8 cellular contexts compared by ENCODE assay signal in the genomic region with DNA sequence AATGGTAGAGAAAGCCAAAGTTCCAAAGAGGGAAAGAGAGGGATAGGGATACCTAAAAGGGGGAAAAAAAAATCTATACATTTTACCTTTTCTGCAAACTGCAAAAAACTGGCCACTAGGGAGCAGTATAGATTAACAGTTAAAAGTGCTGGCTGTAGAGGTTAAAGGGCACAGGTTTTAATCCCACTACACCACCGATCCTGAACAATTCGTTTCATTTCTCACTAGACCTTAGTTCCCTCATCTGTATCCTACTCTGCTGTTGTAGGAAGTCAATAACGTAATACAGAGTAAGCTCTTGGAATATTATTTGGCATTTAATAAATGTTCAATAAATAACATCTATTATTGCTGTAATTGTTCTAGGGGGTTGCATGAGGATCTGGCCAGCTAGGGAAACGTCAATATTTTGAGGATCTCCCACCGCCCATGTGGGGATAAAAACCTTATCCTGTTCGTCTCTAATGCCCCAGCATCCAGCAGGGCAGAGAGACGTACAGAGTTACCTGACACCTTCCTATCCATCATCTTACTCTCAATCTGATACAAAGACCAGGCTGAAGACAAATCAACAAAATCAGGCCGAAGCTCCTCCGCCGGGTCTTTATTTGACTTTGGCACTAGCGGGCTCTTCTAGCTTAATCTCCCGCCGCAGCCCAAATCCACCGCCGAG. TPM values are rescaled to one million over a fixed set of nuclear protein-coding genes. Genes with fewer than 3 reads are reported as not detected.
DNase-seq lines count a peak whose midpoint lies in the region; ATAC-seq and TF ChIP-seq lines count a peak whose summit lies in the region.

No MANE protein-coding gene starts in this region.

- H3K4me1 Mint-ChIP-seq in activated CD8-positive, alpha-beta T cell treated with anti-CD3 and anti-CD28 coated beads, Interleukin-2, amount 10 ng/mL, durations not matched to agents 7 days and 5 days (ENCODE audit: low read depth): peaks cover 14% of the 10 kb centered on the region

- peaks cover 14% of the 10 kb centered on the region for H3K4me1 ChIP-seq in neuron (ENCODE audit: insufficient read depth, low read length)

- no peak overlapping the region for H3K4me3 Mint-ChIP-seq in activated CD8-positive, alpha-beta T cell treated with anti-CD3 and anti-CD28 coated beads, Interleukin-2, amount 10 ng/mL, durations not matched to agents 7 days and 5 days

- H3K27me3 ChIP-seq in neuron (ENCODE audit: insufficient read depth, low read length): no peaks in the 10 kb centered on the region

- no peak overlapping the region for H3K27ac Mint-ChIP-seq in activated CD8-positive, alpha-beta T cell treated with anti-CD3 and anti-CD28 coated beads, Interleukin-2, amount 10 ng/mL, durations not matched to agents 7 days and 5 days

- peak; percentile 12 for ATAC-seq in HG03064 (IDR thresholded peaks at IDR 0.05; ENCODE audit: low read depth, unreplicated experiment)
- ATAC-seq in activated CD8-positive, alpha-beta T cell treated with anti-CD3 and anti-CD28 coated beads, Interleukin-2, amount 10 ng/mL, durations not matched to agents 7 days and 5 days: peak; percentile 19

- peak; percentile 58 for TF ChIP-seq CTCF in GM12865 (IDR thresholded peaks at IDR 0.05; ENCODE audit: insufficient read depth, low read depth, low read length, missing control alignments)

- H3K4me3 ChIP-seq in GM12865 (ENCODE audit: low read depth, low read length) (peak overlapping the region; percentile 73), neuron (ENCODE audit: low read length) (peak overlapping the region; percentile 75)

- CTCF ChIA-PET in activated CD8-positive, alpha-beta T cell treated with anti-CD3 and anti-CD28 coated beads, Interleukin-2, amount 10 ng/mL, durations not matched to agents 7 days and 5 days (lab: Charles Lee): interaction anchor here (0.7 to 5.7 kb wide), 47 partner anchors 9 to 408 kb away, joined by 3 to 105 read pairs (median 5); a partner anchor contains a TSS

- H2AFZ ChIP-seq in neuron (ENCODE audit: low read depth, low read length): peak overlapping the region; percentile 75

- peaks cover 56% of the 10 kb centered on the region for H3K36me3 ChIP-seq in neuron (ENCODE audit: insufficient read depth, low read length)

- POLR2A ChIA-PET in activated CD8-positive, alpha-beta T cell treated with anti-CD3 and anti-CD28 coated beads, Interleukin-2, amount 10 ng/mL, durations not matched to agents 7 days and 5 days (lab: Charles Lee): interaction anchor here (0.7 to 2.7 kb wide), 11 partner anchors 16 to 139 kb away, joined by 3 to 25 read pairs (median 4); a partner anchor contains a TSS

- DNase-seq in AML-193 (lab: John Stamatoyannopoulos, UW) (peak; percentile 56 to 62), GM12865 (ENCODE audit: low read depth) (peak; percentile 69), NCI-H2171 treated with DMSO at 0.1 percent for 48 hours (lab: John Stamatoyannopoulos, UW) (peak; percentile 80), germinal center (ENCODE audit: low spot score) (peak; percentile 68), UCSD-AML1 (lab: John Stamatoyannopoulos, UW; ENCODE audit: unreplicated experiment) (no peak)
- DNase-seq in activated CD8-positive, alpha-beta T cell treated with anti-CD3 and anti-CD28 coated beads, Interleukin-2, amount 10 ng/mL, durations not matched to agents 7 days and 5 days: peak; percentile 63

- peaks cover 38% of the 10 kb centered on the region for H3K36me3 Mint-ChIP-seq in activated CD8-positive, alpha-beta T cell treated with anti-CD3 and anti-CD28 coated beads, Interleukin-2, amount 10 ng/mL, durations not matched to agents 7 days and 5 days (ENCODE audit: low read depth)

- H3K27me3 Mint-ChIP-seq in activated CD8-positive, alpha-beta T cell treated with anti-CD3 and anti-CD28 coated beads, Interleukin-2, amount 10 ng/mL, durations not matched to agents 7 days and 5 days (ENCODE audit: low read depth): no peaks in the 10 kb centered on the region

- H3K9me3 ChIP-seq in neuron (ENCODE audit: low read length): no peaks in the 10 kb centered on the region

- no peaks in the 10 kb centered on the region for H3K9me3 Mint-ChIP-seq in activated CD8-positive, alpha-beta T cell treated with anti-CD3 and anti-CD28 coated beads, Interleukin-2, amount 10 ng/mL, durations not matched to agents 7 days and 5 days (ENCODE audit: insufficient read depth)

RNA-seq across cellular contexts. Expression of a gene that starts 0.8 kb away (rescaled TPM):
- total RNA-seq in activated CD8-positive, alpha-beta T cell treated with anti-CD3 and anti-CD28 coated beads, Interleukin-2, amount 10 ng/mL, durations not matched to agents 7 days and 5 days: 10 to 100 TPM; 26.1 to 28.9 TPM

RNA-seq across cellular contexts. Expression of a gene that starts 0.8 kb away (rescaled TPM):
- 10 to 100 TPM; 33.3 to 37.3 TPM for total RNA-seq in activated CD8-positive, alpha-beta T cell treated with anti-CD3 and anti-CD28 coated beads, Interleukin-2, amount 10 ng/mL, durations not matched to agents 7 days and 5 days

RNA-seq across cellular contexts. Expression of a gene that starts 28.6 kb away (rescaled TPM):
- not detected for total RNA-seq in activated CD8-positive, alpha-beta T cell treated with anti-CD3 and anti-CD28 coated beads, Interleukin-2, amount 10 ng/mL, durations not matched to agents 7 days and 5 days

RNA-seq across cellular contexts. Expression of a gene that starts 53.3 kb away (rescaled TPM):
- 10 to 100 TPM in 1 of 2 experiments, 1 to 10 TPM in 1; 9.5 to 10.2 TPM for total RNA-seq in activated CD8-positive, alpha-beta T cell treated with anti-CD3 and anti-CD28 coated beads, Interleukin-2, amount 10 ng/mL, durations not matched to agents 7 days and 5 days

RNA-seq across cellular contexts. Expression of a gene that starts 53.5 kb away (rescaled TPM):
- 10 to 100 TPM; 34.5 to 36.3 TPM for total RNA-seq in activated CD8-positive, alpha-beta T cell treated with anti-CD3 and anti-CD28 coated beads, Interleukin-2, amount 10 ng/mL, durations not matched to agents 7 days and 5 days
